9 cellular contexts compared by ENCODE assay signal in genomic region chr3:42655331-42655888, GRCh38. TPM values are rescaled to one million over a fixed set of nuclear protein-coding genes. Genes with fewer than 3 reads are reported as not detected.
A peak's percentile ranks its signal among the peaks of the same experiment; 100 is the strongest.
DNase-seq lines count a peak whose midpoint lies in the region; ATAC-seq and TF ChIP-seq lines count a peak whose summit lies in the region.
"Had no signal": no experiment of that assay in that cellular context is flagged by ENCODE, and none has a peak within 500 bp of the region (broad histone marks: within the 10 kb centered on the region; RNA-seq: fewer than 3 reads in every experiment).

No MANE protein-coding gene starts in this region.

- no peaks in the 10 kb centered on the region for H3K27me3 ChIP-seq in mesenchymal stem cell (ENCODE audit: control insufficient read depth in 1 of 2, insufficient read depth in 1 of 2, low read length in 2 of 2)

- H3K79me1 ChIP-seq in mesenchymal stem cell (replicated peaks; ENCODE audit: low read length, poor library complexity, severe bottlenecking), result peaks cover 27% of the 10 kb centered on the region

- H3K23ac ChIP-seq in mesenchymal stem cell (ENCODE audit: low read length in 2 of 2), result no peak overlapping the region

- peak overlapping the region; percentile 14 to 37 for H2BK12ac ChIP-seq in mesenchymal stem cell (ENCODE audit: low read length in 2 of 2)

- H2BK5ac ChIP-seq in mesenchymal stem cell (ENCODE audit: low read depth, low read length, poor library complexity, severe bottlenecking), result no peak overlapping the region

- H3K14ac ChIP-seq in mesenchymal stem cell (ENCODE audit: low read length in 2 of 2), result peak overlapping the region in 1 of 2 experiments; percentile 57

- H3K4me1 ChIP-seq in mesenchymal stem cell (ENCODE audit: control insufficient read depth, insufficient read depth, low read depth, low read length), result peaks cover 69% of the 10 kb centered on the region

- H3K36me3 ChIP-seq in mesenchymal stem cell (ENCODE audit: control insufficient read depth in 1 of 2, insufficient read depth in 2 of 2, low read depth in 1 of 2, low read length in 2 of 2), result peaks cover 38 to 39% of the 10 kb centered on the region in 2 experiments

- H4K8ac ChIP-seq in mesenchymal stem cell (ENCODE audit: low read length), result no peak overlapping the region

- H3K4me3 Mint-ChIP-seq in activated T-cell treated with anti-CD3 and anti-CD28 coated beads, Interleukin-2, amount 50 U/mL, for 24 hours, result peak overlapping the region; percentile 31
- H3K4me3 Mint-ChIP-seq in activated T-cell treated with anti-CD3 and anti-CD28 coated beads, Interleukin-2, amount 50 U/mL, for 72 hours, result peak overlapping the region in 1 of 2 donors; percentile 45
- peak overlapping the region; percentile 69 for H3K4me3 Mint-ChIP-seq in chondrocyte (ENCODE audit: unreplicated experiment)

- no peak overlapping the region for H2BK120ac ChIP-seq in mesenchymal stem cell (ENCODE audit: low read depth, low read length)

- no peaks in the 10 kb centered on the region for H3K9me3 ChIP-seq in mesenchymal stem cell (ENCODE audit: control insufficient read depth, low read length)

- ATAC-seq in activated T-cell treated with anti-CD3 and anti-CD28 coated beads, Interleukin-2, amount 50 U/mL, for 72 hours (replicated peaks in 1 of 2), result no peak
- ATAC-seq in HG02763 (IDR thresholded peaks at IDR 0.05; ENCODE audit: unreplicated experiment), result no peak
- ATAC-seq in GM21786 (IDR thresholded peaks at IDR 0.05; ENCODE audit: unreplicated experiment), result no peak

- H3K27me3 Mint-ChIP-seq in activated T-cell treated with anti-CD3 and anti-CD28 coated beads, Interleukin-2, amount 50 U/mL, for 24 hours, result peaks cover 3% of the 10 kb centered on the region
- H3K27me3 Mint-ChIP-seq in activated T-cell treated with anti-CD3 and anti-CD28 coated beads, Interleukin-2, amount 50 U/mL, for 72 hours (ENCODE audit: low read depth), result peaks cover 14% of the 10 kb centered on the region
- H3K27me3 Mint-ChIP-seq in chondrocyte (ENCODE audit: low read depth), result no peaks in the 10 kb centered on the region

- H2BK15ac ChIP-seq in mesenchymal stem cell (ENCODE audit: low read depth, poor library complexity, severe bottlenecking), result peak overlapping the region; percentile 73

- H3K4me3 ChIP-seq in mesenchymal stem cell (ENCODE audit: insufficient read depth in 1 of 2, low read depth in 1 of 2, low read length in 2 of 2), result peak overlapping the region; percentile 74 to 87

- 56% methylated on average over 4 of the region's 4 CpGs for WGBS in mesenchymal stem cell

- no peaks in the 10 kb centered on the region for H3K36me3 Mint-ChIP-seq in activated T-cell treated with anti-CD3 and anti-CD28 coated beads, Interleukin-2, amount 50 U/mL, for 24 hours (ENCODE audit: low read depth)
- H3K36me3 Mint-ChIP-seq in activated T-cell treated with anti-CD3 and anti-CD28 coated beads, Interleukin-2, amount 50 U/mL, for 72 hours (ENCODE audit: insufficient read depth in 2 of 2), result no peaks in the 10 kb centered on the region
- H3K36me3 Mint-ChIP-seq in chondrocyte (ENCODE audit: low read depth), result peaks cover 14% of the 10 kb centered on the region

- H3K27ac ChIP-seq in mesenchymal stem cell (ENCODE audit: low read length, poor library complexity, severe bottlenecking), result peak overlapping the region; percentile 5

- no peak for TF ChIP-seq CTCF in chondrocyte (IDR thresholded peaks at IDR 0.05)

- H3K27ac Mint-ChIP-seq in activated T-cell treated with anti-CD3 and anti-CD28 coated beads, Interleukin-2, amount 50 U/mL, for 24 hours, result no peak overlapping the region
- H3K27ac Mint-ChIP-seq in activated T-cell treated with anti-CD3 and anti-CD28 coated beads, Interleukin-2, amount 50 U/mL, for 72 hours, result no peak overlapping the region
- no peak overlapping the region for H3K27ac Mint-ChIP-seq in chondrocyte (ENCODE audit: unreplicated experiment)

- H3K9ac ChIP-seq in mesenchymal stem cell (ENCODE audit: low read length), result peak overlapping the region; percentile 92

- H2AK5ac ChIP-seq in mesenchymal stem cell (ENCODE audit: low read length, severe bottlenecking), result peak overlapping the region; percentile 14

- H3K4me2 ChIP-seq in mesenchymal stem cell (ENCODE audit: low read length, poor library complexity, severe bottlenecking), result peak overlapping the region; percentile 78

- H3K4me1 Mint-ChIP-seq in activated T-cell treated with anti-CD3 and anti-CD28 coated beads, Interleukin-2, amount 50 U/mL, for 24 hours (ENCODE audit: low read depth), result peaks cover 16% of the 10 kb centered on the region
- peaks cover 20% of the 10 kb centered on the region for H3K4me1 Mint-ChIP-seq in activated T-cell treated with anti-CD3 and anti-CD28 coated beads, Interleukin-2, amount 50 U/mL, for 72 hours (ENCODE audit: low read depth)
- H3K4me1 Mint-ChIP-seq in chondrocyte (ENCODE audit: low read depth), result peaks cover 52% of the 10 kb centered on the region

- DNase-seq in activated T-cell treated with anti-CD3 and anti-CD28 coated beads, Interleukin-2, amount 50 U/mL, for 24 hours, result peak; percentile 44
- no peak for DNase-seq in activated T-cell treated with anti-CD3 and anti-CD28 coated beads, Interleukin-2, amount 50 U/mL, for 72 hours
- DNase-seq in chondrocyte (ENCODE audit: low spot score), result no peak
- DNase-seq in mesenchymal stem cell, result peak; percentile 15
- DNase-seq in ureter (ENCODE audit: low spot score), result peak; percentile 60
- DNase-seq in NCI-H345 (lab: John Stamatoyannopoulos, UW), result no peak

- peak overlapping the region; percentile 48 to 73 for H3K4ac ChIP-seq in mesenchymal stem cell (ENCODE audit: low read depth in 1 of 2, low read length in 2 of 2)

- no peak overlapping the region for H2AFZ ChIP-seq in mesenchymal stem cell (ENCODE audit: low read depth, low read length)

- H3K18ac ChIP-seq in mesenchymal stem cell (ENCODE audit: low read depth in 1 of 2, low read length in 2 of 2), result peak overlapping the region; percentile 73 to 87

- peak overlapping the region; percentile 37 for H4K91ac ChIP-seq in mesenchymal stem cell (ENCODE audit: low read length)

- no peaks in the 10 kb centered on the region for H3K9me3 Mint-ChIP-seq in activated T-cell treated with anti-CD3 and anti-CD28 coated beads, Interleukin-2, amount 50 U/mL, for 24 hours
- no peaks in the 10 kb centered on the region for H3K9me3 Mint-ChIP-seq in activated T-cell treated with anti-CD3 and anti-CD28 coated beads, Interleukin-2, amount 50 U/mL, for 72 hours
- H3K9me3 Mint-ChIP-seq in chondrocyte (ENCODE audit: low read depth), result no peaks in the 10 kb centered on the region

RNA-seq across cellular contexts. Expression of gene ZBTB47, which starts 1.9 kb away (rescaled TPM):
- total RNA-seq in activated T-cell treated with anti-CD3 and anti-CD28 coated beads, Interleukin-2, amount 50 U/mL, for 72 hours, result under 1 TPM; 0.55 to 0.69 TPM
- total RNA-seq in chondrocyte, result 38.8 to 44.4 TPM (median 40.0 TPM) in 3 replicates
- polyA plus RNA-seq in mesenchymal stem cell (2013, experiment 1 of 2), result 10.8 TPM
- 9.7 TPM for polyA plus RNA-seq in mesenchymal stem cell (2013, experiment 2 of 2)
- 32.1 TPM for total RNA-seq in ureter

RNA-seq across cellular contexts. Expression of gene KLHL40, which starts 29.9 kb away (rescaled TPM):
- total RNA-seq in activated T-cell treated with anti-CD3 and anti-CD28 coated beads, Interleukin-2, amount 50 U/mL, for 72 hours, result not detected
- not detected in 3 replicates for total RNA-seq in chondrocyte
- polyA plus RNA-seq in mesenchymal stem cell (2013, experiment 1 of 2), result not detected
- not detected for polyA plus RNA-seq in mesenchymal stem cell (2013, experiment 2 of 2)
- not detected for total RNA-seq in ureter
- total RNA-seq: pulmonary artery endothelial cell had no signal

RNA-seq across cellular contexts. Expression of gene HHATL, which starts 47.2 kb away (rescaled TPM):
- total RNA-seq in activated T-cell treated with anti-CD3 and anti-CD28 coated beads, Interleukin-2, amount 50 U/mL, for 72 hours, result not detected
- total RNA-seq in chondrocyte (not detected in 3 replicates), ureter (0.73 TPM)
- not detected for polyA plus RNA-seq in mesenchymal stem cell (2013, experiment 1 of 2)
- not detected for polyA plus RNA-seq in mesenchymal stem cell (2013, experiment 2 of 2)
- total RNA-seq: pulmonary artery endothelial cell had no signal

RNA-seq across cellular contexts. Expression of gene NKTR, which starts 54.9 kb away (rescaled TPM):
- total RNA-seq in activated T-cell treated with anti-CD3 and anti-CD28 coated beads, Interleukin-2, amount 50 U/mL, for 72 hours, result 100 to 1,000 TPM; 109 to 111 TPM
- total RNA-seq in chondrocyte (49.7 to 71.5 TPM (median 50.0 TPM) in 3 replicates), ureter (137 TPM)
- polyA plus RNA-seq in mesenchymal stem cell (2013, experiment 1 of 2), result 26.4 TPM
- 22.4 TPM for polyA plus RNA-seq in mesenchymal stem cell (2013, experiment 2 of 2)

Comparison
In these comparisons a context has a peak if more than half of its experiments do, and no peak if none do; other contexts are left out.
1. DNase-seq: peak in activated T-cell treated with anti-CD3 and anti-CD28 coated beads, Interleukin-2, amount 50 U/mL, for 24 hours (single experiment), mesenchymal stem cell (single experiment) and ureter (single experiment); none in activated T-cell treated with anti-CD3 and anti-CD28 coated beads, Interleukin-2, amount 50 U/mL, for 72 hours (0 of 2), chondrocyte (single experiment) and NCI-H345 (single experiment).
2. RNA of gene ZBTB47, which starts 1.9 kb away (total RNA-seq): 38.8 to 44.4 TPM in chondrocyte and 32.1 TPM in ureter (single experiment); 0.55 to 0.69 TPM in activated T-cell treated with anti-CD3 and anti-CD28 coated beads, Interleukin-2, amount 50 U/mL, for 72 hours; every median in the first group is over 10 times any median in the second.